20 cellular contexts compared by ENCODE assay signal in the genomic region with DNA sequence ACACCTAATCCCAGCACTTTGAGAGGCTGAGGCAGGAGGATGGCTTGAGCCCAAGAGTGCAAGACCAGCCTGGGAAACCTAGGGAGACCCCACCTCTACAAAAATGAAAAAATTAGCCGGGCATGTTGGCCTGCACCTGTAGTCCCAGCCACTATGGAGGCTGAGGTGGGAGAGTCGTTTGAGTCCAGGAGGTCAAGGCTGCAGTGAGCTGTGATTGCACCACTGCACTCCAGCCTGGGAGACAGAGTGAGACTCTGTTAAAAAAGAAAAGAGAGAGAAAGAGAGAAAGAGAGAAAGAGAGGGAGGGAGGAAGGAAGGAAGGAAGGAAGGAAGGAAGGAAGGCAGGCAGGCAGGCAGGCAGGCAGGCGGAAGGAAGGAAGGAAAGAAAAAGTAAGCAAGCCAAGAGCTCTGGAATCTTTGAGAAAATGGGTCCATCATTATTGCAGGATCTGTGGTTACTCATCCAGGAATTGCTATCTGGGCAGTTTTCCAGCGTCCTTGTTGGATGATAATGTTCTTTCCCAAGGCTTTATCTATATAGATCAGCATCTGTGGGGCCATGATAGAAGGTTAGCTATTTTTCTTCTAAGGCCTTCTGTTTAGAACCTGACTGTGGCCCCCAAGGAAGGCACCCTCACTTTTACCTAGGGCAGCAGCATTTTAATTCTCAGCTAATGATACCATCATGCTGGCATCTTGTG.
DNase-seq lines count a peak whose midpoint lies in the region; ATAC-seq and TF ChIP-seq lines count a peak whose summit lies in the region.
"Had no signal": no experiment of that assay in that cellular context is flagged by ENCODE, and none has a peak within 500 bp of the region (broad histone marks: within the 10 kb centered on the region; RNA-seq: fewer than 3 reads in every experiment).

No MANE protein-coding gene starts in this region.

- H3K27ac ChIP-seq in breast epithelium (no peak overlapping the region), SK-N-SH (ENCODE audit: low read depth in 2 of 2, low read length in 1 of 2) (peak overlapping the region; percentile 51 to 63; a peak in 3 of 4 replicates)
- H3K27ac ChIP-seq: 22Rv1, ovary, thoracic aorta had no signal

- peak; percentile 76 for DNase-seq in MCF 10A (ENCODE audit: unreplicated experiment)
- no peak for DNase-seq in breast epithelium (ENCODE audit: low spot score in 2 of 2)
- peak; percentile 53 for DNase-seq in SK-N-SH
- DNase-seq in fibroblast of pulmonary artery (ENCODE audit: low read depth): peak; percentile 76
- peak; percentile 52 for DNase-seq in ureter (ENCODE audit: low spot score)
- no peak for DNase-seq in H7
- DNase-seq: activated CD8-positive, alpha-beta T cell treated with anti-CD3 and anti-CD28 coated beads for 36 hours; activated effector memory CD4-positive, alpha-beta T cell treated with Interleukin-2 at 50 U/mL for 16 hours; caudate nucleus; Karpas-422; NCI-H2029; ovary; SHP77 treated with DMSO at 0.1 percent for 48 hours; stimulated activated CD4-positive, alpha-beta T cell treated with anti-CD3 and anti-CD28 coated beads, Interleukin-15, amount 100 ng/mL, for 24 hours had no signal

- H3K4me3 ChIP-seq in breast epithelium (no peak overlapping the region), SK-N-SH (ENCODE audit: low read depth in 2 of 2, low read length in 1 of 2) (no peak overlapping the region), fibroblast of pulmonary artery (replicated peaks; ENCODE audit: low read depth, low read length) (no peak overlapping the region), H7 (ENCODE audit: insufficient read depth, low read depth, low read length) (no peak overlapping the region)
- H3K4me3 ChIP-seq: GM23338, lung, ovary, thoracic aorta had no signal

- H3K27me3 ChIP-seq in breast epithelium (no peaks in the 10 kb centered on the region), SK-N-SH (ENCODE audit: insufficient read depth) (no peaks in the 10 kb centered on the region), H7 (ENCODE audit: control insufficient read depth, insufficient read depth, low read length) (no peaks in the 10 kb centered on the region)
- H3K27me3 ChIP-seq: ovary had no signal

- H3K9me2 ChIP-seq in SK-N-SH: no peaks in the 10 kb centered on the region

- no peaks in the 10 kb centered on the region for H3K4me1 ChIP-seq in breast epithelium
- H3K4me1 ChIP-seq in SK-N-SH (ENCODE audit: control insufficient read depth in 1 of 2, insufficient read depth in 2 of 2, low read depth in 1 of 2, low read length in 1 of 2): peaks cover 4 to 24% of the 10 kb centered on the region in 2 experiments; a peak in 3 of 4 replicates

- POLR2A ChIA-PET in MCF 10A (lab: Yijun Ruan, JAX): no interaction called here
- POLR2A ChIA-PET in SK-N-SH (lab: Yijun Ruan, JAX): no interaction called here

- peak; percentile 77 to 83 for TF ChIP-seq EP300 in SK-N-SH (IDR thresholded peaks at IDR 0.05; ENCODE audit: borderline replicate concordance in 1 of 2, low read depth in 1 of 2, low read length in 1 of 2)

- no peaks in the 10 kb centered on the region for H4K20me1 ChIP-seq in SK-N-SH (ENCODE audit: insufficient read depth)

- H3K9me3 Mint-ChIP-seq in MCF 10A (ENCODE audit: unreplicated experiment): peaks cover 34% of the 10 kb centered on the region
- H3K9me3 Mint-ChIP-seq: activated CD8-positive, alpha-beta T cell treated with anti-CD3 and anti-CD28 coated beads for 36 hours; GM23338 had no signal

- no peak for TF ChIP-seq RAD21 in SK-N-SH (IDR thresholded peaks at IDR 0.05; ENCODE audit: low read length)

- no peaks in the 10 kb centered on the region for H3K27me3 Mint-ChIP-seq in MCF 10A (ENCODE audit: insufficient read depth, unreplicated experiment)

- H3K27ac Mint-ChIP-seq in MCF 10A (ENCODE audit: low read depth, unreplicated experiment): no peak overlapping the region
- H3K27ac Mint-ChIP-seq: activated CD8-positive, alpha-beta T cell treated with anti-CD3 and anti-CD28 coated beads for 36 hours; GM23338 had no signal

- no TSS peak for BruUV-seq in MCF 10A (replicated peaks; lab: Mats Ljungman, UMichigan)

- WGBS in SK-N-SH (ENCODE audit: low lambda C conversion rate): 7% methylated on average over 4 of the region's 4 CpGs

- no peak for ATAC-seq in HG02981 (IDR thresholded peaks at IDR 0.05; ENCODE audit: unreplicated experiment)
- ATAC-seq in GM19397 (IDR thresholded peaks at IDR 0.05; ENCODE audit: unreplicated experiment): no peak
- ATAC-seq: activated CD8-positive, alpha-beta T cell treated with anti-CD3 and anti-CD28 coated beads for 36 hours; GM23338 had no signal

- H3K79me2 ChIP-seq in SK-N-SH (ENCODE audit: insufficient read depth): no peaks in the 10 kb centered on the region

- no peak for TF ChIP-seq POLR2A in breast epithelium (IDR thresholded peaks at IDR 0.05)

- no peak overlapping the region for H3K9ac ChIP-seq in SK-N-SH

- H2AFZ ChIP-seq in SK-N-SH (ENCODE audit: low read depth): no peak overlapping the region
- H2AFZ ChIP-seq: GM23338 had no signal

- H3K4me2 ChIP-seq in SK-N-SH: 0 out of 2 replicates have a peak overlapping the region, but pooled peaks have one; percentile 11
- H3K4me2 ChIP-seq: GM23338 had no signal

- intact Hi-C loops in MCF 10A (cut with micrococcal nuclease) (no loop called here), breast epithelium (cut with DNase I; ENCODE audit: low total_unique reads) (no loop called here)

- H3K4me1 Mint-ChIP-seq in MCF 10A (ENCODE audit: insufficient read depth, unreplicated experiment): no peaks in the 10 kb centered on the region
- H3K4me1 Mint-ChIP-seq: GM23338 had no signal

- no peaks in the 10 kb centered on the region for H3K9me3 ChIP-seq in breast epithelium
- no peaks in the 10 kb centered on the region for H3K9me3 ChIP-seq in SK-N-SH
- H3K9me3 ChIP-seq: ovary, thoracic aorta had no signal

- H3K36me3 Mint-ChIP-seq in MCF 10A (ENCODE audit: insufficient read depth, unreplicated experiment): peaks cover 6% of the 10 kb centered on the region

- TF ChIP-seq CTCF in MCF 10A (IDR thresholded peaks at IDR 0.05; ENCODE audit: unreplicated experiment): no peak
- no peak for TF ChIP-seq CTCF in breast epithelium (IDR thresholded peaks at IDR 0.05)
- TF ChIP-seq CTCF in SK-N-SH (IDR thresholded peaks at IDR 0.05): no peak
- no peak for TF ChIP-seq CTCF in fibroblast of pulmonary artery (IDR thresholded peaks at IDR 0.05; ENCODE audit: low read length, missing control alignments)

- H3K4me3 Mint-ChIP-seq in MCF 10A (ENCODE audit: unreplicated experiment): no peak overlapping the region
- H3K4me3 Mint-ChIP-seq: activated CD8-positive, alpha-beta T cell treated with anti-CD3 and anti-CD28 coated beads for 36 hours; GM23338 had no signal

- CTCF ChIA-PET in MCF 10A (lab: Yijun Ruan, JAX) (interaction anchor here (0.7 to 1.2 kb wide), 2 partner anchors 187 to 342 kb away, joined by 3 to 4 read pairs; no protein-coding TSS in a partner anchor), SK-N-SH (lab: Yijun Ruan, JAX) (interaction anchor here (1.5 kb wide), 1 partner anchor 22 kb away, joined by 4 read pairs; no protein-coding TSS in a partner anchor)

- H3F3A ChIP-seq in SK-N-SH (replicated peaks; ENCODE audit: insufficient read depth): peaks cover 3% of the 10 kb centered on the region

- H3K36me3 ChIP-seq in breast epithelium (no peaks in the 10 kb centered on the region), SK-N-SH (replicated peaks in 1 of 2; ENCODE audit: control insufficient read depth in 1 of 2, insufficient read depth in 2 of 2, low read length in 1 of 2) (no peaks in the 10 kb centered on the region), H7 (replicated peaks; ENCODE audit: control insufficient read depth, insufficient read depth, low read length) (no peaks in the 10 kb centered on the region)
- H3K36me3 ChIP-seq: ovary, thoracic aorta had no signal

TF ChIP-seq in SK-N-SH, 30 proteins besides CTCF, POLR2A, EP300 and RAD21 (continues in another document):
- TF ChIP-seq GATA2 (CRISPR knock-in tag; IDR thresholded peaks at IDR 0.05): peak; percentile 71; the same call in 1 of the 2 replicates
- TF ChIP-seq, protein P1, sequence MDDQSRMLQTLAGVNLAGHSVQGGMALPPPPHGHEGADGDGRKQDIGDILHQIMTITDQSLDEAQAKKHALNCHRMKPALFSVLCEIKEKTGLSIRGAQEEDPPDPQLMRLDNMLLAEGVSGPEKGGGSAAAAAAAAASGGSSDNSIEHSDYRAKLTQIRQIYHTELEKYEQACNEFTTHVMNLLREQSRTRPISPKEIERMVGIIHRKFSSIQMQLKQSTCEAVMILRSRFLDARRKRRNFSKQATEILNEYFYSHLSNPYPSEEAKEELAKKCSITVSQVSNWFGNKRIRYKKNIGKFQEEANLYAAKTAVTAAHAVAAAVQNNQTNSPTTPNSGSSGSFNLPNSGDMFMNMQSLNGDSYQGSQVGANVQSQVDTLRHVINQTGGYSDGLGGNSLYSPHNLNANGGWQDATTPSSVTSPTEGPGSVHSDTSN (IDR thresholded peaks at IDR 0.05): peak; percentile 25; the same call in 1 of the 2 replicates
- TF ChIP-seq SIN3A (IDR thresholded peaks at IDR 0.05; ENCODE audit: borderline replicate concordance, low read depth, low read length): no peak
- TF ChIP-seq, protein P2, sequence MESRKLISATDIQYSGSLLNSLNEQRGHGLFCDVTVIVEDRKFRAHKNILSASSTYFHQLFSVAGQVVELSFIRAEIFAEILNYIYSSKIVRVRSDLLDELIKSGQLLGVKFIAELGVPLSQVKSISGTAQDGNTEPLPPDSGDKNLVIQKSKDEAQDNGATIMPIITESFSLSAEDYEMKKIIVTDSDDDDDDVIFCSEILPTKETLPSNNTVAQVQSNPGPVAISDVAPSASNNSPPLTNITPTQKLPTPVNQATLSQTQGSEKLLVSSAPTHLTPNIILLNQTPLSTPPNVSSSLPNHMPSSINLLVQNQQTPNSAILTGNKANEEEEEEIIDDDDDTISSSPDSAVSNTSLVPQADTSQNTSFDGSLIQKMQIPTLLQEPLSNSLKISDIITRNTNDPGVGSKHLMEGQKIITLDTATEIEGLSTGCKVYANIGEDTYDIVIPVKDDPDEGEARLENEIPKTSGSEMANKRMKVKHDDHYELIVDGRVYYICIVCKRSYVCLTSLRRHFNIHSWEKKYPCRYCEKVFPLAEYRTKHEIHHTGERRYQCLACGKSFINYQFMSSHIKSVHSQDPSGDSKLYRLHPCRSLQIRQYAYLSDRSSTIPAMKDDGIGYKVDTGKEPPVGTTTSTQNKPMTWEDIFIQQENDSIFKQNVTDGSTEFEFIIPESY (IDR thresholded peaks at IDR 0.05; ENCODE audit: borderline replicate concordance, low read depth): no peak
- TF ChIP-seq FOSL2 (IDR thresholded peaks at IDR 0.05; ENCODE audit: borderline replicate concordance, low read depth): peak; percentile 54; the same call in 1 of the 2 replicates
- 0 out of 2 replicates have a peak, but pooled peaks have one; percentile 28 for TF ChIP-seq TEAD4 (IDR thresholded peaks at IDR 0.05; ENCODE audit: borderline replicate concordance, insufficient read depth)
- TF ChIP-seq RXRA (IDR thresholded peaks at IDR 0.05; ENCODE audit: borderline replicate concordance, low read depth): no peak
- TF ChIP-seq RCOR1 (IDR thresholded peaks at IDR 0.05; ENCODE audit: low read length): peak; percentile 82
- 0 out of 2 replicates have a peak, but pooled peaks have one; percentile 3 for TF ChIP-seq SMC3 (IDR thresholded peaks at IDR 0.05; ENCODE audit: low read depth, low read length)
- TF ChIP-seq CHD2 (IDR thresholded peaks at IDR 0.05; ENCODE audit: low read length, partially characterized antibody): peak; percentile 34
- peak; percentile 62 for TF ChIP-seq JUND (IDR thresholded peaks at IDR 0.05)

Comparison
In these comparisons a context has a peak if more than half of its experiments do, and no peak if none do; other contexts are left out.
1. DNase-seq: peak in MCF 10A (single experiment), SK-N-SH (single experiment), fibroblast of pulmonary artery (single experiment) and ureter (single experiment); none in breast epithelium (0 of 2) and H7 (single experiment).
2. H3K27ac ChIP-seq: peak in SK-N-SH (2 of 2); none in breast epithelium (0 of 2).